ENCODE assay signal across 8 cellular contexts in genomic region chr5:54673523-54674225, GRCh38.
DNase-seq lines count a peak whose midpoint lies in the region; ATAC-seq and TF ChIP-seq lines count a peak whose summit lies in the region.

No MANE protein-coding gene starts in this region.

- 50 to 90% methylated on average over 1 to 4 of the region's 4 CpGs for WGBS in endodermal cell (ENCODE audit: insufficient coverage in 1 of 2, insufficient read length in 1 of 2), 2 experiments
- WGBS in H9 (ENCODE audit: extremely low coverage, insufficient read length, low lambda C conversion rate): no CpG with 5 or more reads among the region's 4 CpGs

- H2BK5ac ChIP-seq in H9 (ENCODE audit: insufficient read length, low read length): no peak overlapping the region

- H4K20me1 ChIP-seq in BLaER1 (no peaks in the 10 kb centered on the region), H9 (ENCODE audit: control insufficient read depth, insufficient read depth, insufficient read length) (no peaks in the 10 kb centered on the region)

- intact Hi-C loops in Right ventricle myocardium inferior (cut with DNase I): no loop called here

- H3K9me3 Mint-ChIP-seq in stimulated activated effector memory CD8-positive, alpha-beta T cell treated with anti-CD3 and anti-CD28 coated beads, Interleukin-12 subunit alpha, Interleukin-12 subunit beta, amount 100 ng/mL, for 72 hours: peaks cover 3% of the 10 kb centered on the region
- H3K9me3 Mint-ChIP-seq in endodermal cell (peaks cover 22% of the 10 kb centered on the region), H9 (peaks cover 9 to 22% of the 10 kb centered on the region in 2 experiments)

- no peak overlapping the region for H2AFZ ChIP-seq in H9 (ENCODE audit: low read length)

- H3K36me3 ChIP-seq in BLaER1 (no peaks in the 10 kb centered on the region), endodermal cell (ENCODE audit: control insufficient read depth, insufficient read depth, low read length) (no peaks in the 10 kb centered on the region)

- H3K36me3 Mint-ChIP-seq in stimulated activated effector memory CD8-positive, alpha-beta T cell treated with anti-CD3 and anti-CD28 coated beads, Interleukin-12 subunit alpha, Interleukin-12 subunit beta, amount 100 ng/mL, for 72 hours: peaks cover 5% of the 10 kb centered on the region
- peaks cover 3% of the 10 kb centered on the region for H3K36me3 Mint-ChIP-seq in endodermal cell (ENCODE audit: low read depth)
- H3K36me3 Mint-ChIP-seq in H9 (ENCODE audit: insufficient read depth in 1 of 3, low read depth in 3 of 3): peaks cover 5 to 11% (median 7%) of the 10 kb centered on the region in 3 experiments; a peak in 6 of 7 replicates

- H3K79me2 ChIP-seq in H9 (ENCODE audit: insufficient read depth, low read length): no peaks in the 10 kb centered on the region

- peaks cover 4% of the 10 kb centered on the region for H3K27me3 Mint-ChIP-seq in endodermal cell (ENCODE audit: insufficient read depth)
- H3K27me3 Mint-ChIP-seq in H9 (ENCODE audit: low read depth): peaks cover 2% of the 10 kb centered on the region; the same call in 1 of the 2 replicates

- no peak overlapping the region for H2BK120ac ChIP-seq in H9 (ENCODE audit: low read depth, low read length, poor library complexity, severe bottlenecking)

- H3K27me3 ChIP-seq in BLaER1 (no peaks in the 10 kb centered on the region), endodermal cell (ENCODE audit: control insufficient read depth, insufficient read depth, low read length, poor library complexity, severe bottlenecking) (no peaks in the 10 kb centered on the region), H9 (ENCODE audit: insufficient read depth, low read length) (no peaks in the 10 kb centered on the region)

- H3K4me1 ChIP-seq in BLaER1 (peaks cover 44% of the 10 kb centered on the region), endodermal cell (ENCODE audit: control insufficient read depth, insufficient read depth, low read length) (no peaks in the 10 kb centered on the region), H9 (ENCODE audit: insufficient read depth, low read length) (no peaks in the 10 kb centered on the region)

- H2BK20ac ChIP-seq in H9 (ENCODE audit: low read depth, low read length, poor library complexity, severe bottlenecking): no peak overlapping the region

- H3K27ac Mint-ChIP-seq in stimulated activated effector memory CD8-positive, alpha-beta T cell treated with anti-CD3 and anti-CD28 coated beads, Interleukin-12 subunit alpha, Interleukin-12 subunit beta, amount 100 ng/mL, for 72 hours: no peak overlapping the region
- H3K27ac Mint-ChIP-seq in endodermal cell (no peak overlapping the region), H9 (no peak overlapping the region)

- H3K4me1 Mint-ChIP-seq in stimulated activated effector memory CD8-positive, alpha-beta T cell treated with anti-CD3 and anti-CD28 coated beads, Interleukin-12 subunit alpha, Interleukin-12 subunit beta, amount 100 ng/mL, for 72 hours: peaks cover 54% of the 10 kb centered on the region
- H3K4me1 Mint-ChIP-seq in endodermal cell (no peaks in the 10 kb centered on the region), H9 (no peaks in the 10 kb centered on the region)

- H3K18ac ChIP-seq in H9 (ENCODE audit: insufficient read length, low read depth, low read length): no peak overlapping the region

- H3K79me1 ChIP-seq in H9 (ENCODE audit: insufficient read depth, low read depth, low read length, poor library complexity, severe bottlenecking): no peaks in the 10 kb centered on the region

- H3K23ac ChIP-seq in H9 (ENCODE audit: insufficient read length, low read depth, low read length): no peak overlapping the region

- no peak overlapping the region for H4K8ac ChIP-seq in H9 (replicated peaks; ENCODE audit: insufficient read length, low read depth, low read length)

- H3K4me3 Mint-ChIP-seq in stimulated activated effector memory CD8-positive, alpha-beta T cell treated with anti-CD3 and anti-CD28 coated beads, Interleukin-12 subunit alpha, Interleukin-12 subunit beta, amount 100 ng/mL, for 72 hours: no peak overlapping the region
- H3K4me3 Mint-ChIP-seq in endodermal cell: no peak overlapping the region
- no peak overlapping the region for H3K4me3 Mint-ChIP-seq in H9

- H3K4me2 ChIP-seq in BLaER1 (peak overlapping the region; percentile 68), H9 (ENCODE audit: insufficient read depth, insufficient read length, low read length) (no peak overlapping the region)

- H4K5ac ChIP-seq in H9 (ENCODE audit: insufficient read length, low read depth, low read length): no peak overlapping the region

- no peak overlapping the region for H2BK12ac ChIP-seq in H9 (ENCODE audit: insufficient read length, low read depth, low read length)

- no peaks in the 10 kb centered on the region for H3K23me2 ChIP-seq in H9 (ENCODE audit: insufficient read length, low read depth, low read length, poor library complexity, severe bottlenecking)

- H3K4me3 ChIP-seq in BLaER1 (no peak overlapping the region), endodermal cell (ENCODE audit: low read length) (no peak overlapping the region)

- no peak overlapping the region for H3K9ac ChIP-seq in BLaER1
- H3K9ac ChIP-seq in endodermal cell (ENCODE audit: extremely low read depth, low read length, poor library complexity, severe bottlenecking): no peak overlapping the region
- H3K9ac ChIP-seq in H9 (ENCODE audit: extremely low read depth, insufficient read length, low read length): no peak overlapping the region

- ATAC-seq in GM21619 (IDR thresholded peaks at IDR 0.05; ENCODE audit: unreplicated experiment): peak; percentile 80
- peak; percentile 68 for ATAC-seq in Right ventricle myocardium inferior
- ATAC-seq in stimulated activated effector memory CD8-positive, alpha-beta T cell treated with anti-CD3 and anti-CD28 coated beads, Interleukin-12 subunit alpha, Interleukin-12 subunit beta, amount 100 ng/mL, for 72 hours: peak; percentile 94

- no peak overlapping the region for H3K56ac ChIP-seq in H9 (ENCODE audit: insufficient read length, low read depth, low read length)

- no peak overlapping the region for H3K14ac ChIP-seq in H9 (ENCODE audit: insufficient read depth, low read length)

- no peak overlapping the region for H4K91ac ChIP-seq in H9 (ENCODE audit: insufficient read length, low read depth, low read length)

- H3K27ac ChIP-seq in BLaER1 (peak overlapping the region; percentile 48; the same call in 1 of the 2 replicates), endodermal cell (ENCODE audit: low read depth, low read length) (no peak overlapping the region), H9 (ENCODE audit: insufficient read length, low read depth, low read length) (no peak overlapping the region)

- no peak overlapping the region for H2AK5ac ChIP-seq in H9 (ENCODE audit: insufficient read length, low read length)

- peaks cover 37% of the 10 kb centered on the region for H3K9me3 ChIP-seq in BLaER1
- H3K9me3 ChIP-seq in endodermal cell (ENCODE audit: control insufficient read depth, low read length): peaks cover 24% of the 10 kb centered on the region
- no peaks in the 10 kb centered on the region for H3K9me3 ChIP-seq in H9 (ENCODE audit: control insufficient read depth, low read depth, low read length)

- DNase-seq in T-helper 9 cell (peak; percentile 4), Right ventricle myocardium inferior (ENCODE audit: missing footprints) (peak; percentile 87), retina (no peak), endodermal cell (no peak), H9 (no peak)
- peak; percentile 16 to 64 for DNase-seq in stimulated activated effector memory CD8-positive, alpha-beta T cell treated with anti-CD3 and anti-CD28 coated beads, Interleukin-12 subunit alpha, Interleukin-12 subunit beta, amount 100 ng/mL, for 72 hours (ENCODE audit: low spot score in 2 of 2)

- H2BK15ac ChIP-seq in H9 (ENCODE audit: low read depth, low read length): no peak overlapping the region

- TF ChIP-seq CTCF in endodermal cell (conservative IDR thresholded peaks at IDR 0.05) (no peak), H9 (conservative IDR thresholded peaks at IDR 0.05) (no peak)

- no peak overlapping the region for H3K4ac ChIP-seq in H9 (ENCODE audit: low read depth, low read length)

- no peak overlapping the region for H3T11ph ChIP-seq in H9 (ENCODE audit: low read length)

Comparison
In these comparisons a context has a peak if more than half of its experiments do, and no peak if none do; other contexts are left out.
1. DNase-seq: peak in T-helper 9 cell (single experiment), Right ventricle myocardium inferior (single experiment) and stimulated activated effector memory CD8-positive, alpha-beta T cell treated with anti-CD3 and anti-CD28 coated beads, Interleukin-12 subunit alpha, Interleukin-12 subunit beta, amount 100 ng/mL, for 72 hours (2 of 2); none in retina (single experiment), endodermal cell (single experiment) and H9 (single experiment).
2. Peak in every context shown above with its lines, with median percentiles within 50 percentile points of each other: ATAC-seq.